8 cellular contexts compared by ENCODE assay signal in genomic region chr13:32530841-32531253, GRCh38. TPM values are rescaled to one million over a fixed set of nuclear protein-coding genes. Genes with fewer than 3 reads are reported as not detected.
DNase-seq lines count a peak whose midpoint lies in the region; ATAC-seq and TF ChIP-seq lines count a peak whose summit lies in the region.

No MANE protein-coding gene starts in this region.

- peak; percentile 52 for ATAC-seq in GM21360 (IDR thresholded peaks at IDR 0.05; ENCODE audit: unreplicated experiment)
- ATAC-seq in natural killer cell = peak; percentile 81 to 90 (median 90)
- ATAC-seq in HG03442 (IDR thresholded peaks at IDR 0.05; ENCODE audit: unreplicated experiment) = no peak

- peaks cover 84 to 97% (median 96%) of the 10 kb centered on the region in 3 donors for H3K4me1 Mint-ChIP-seq in CD8-positive, alpha-beta memory T cell
- peaks cover 65 to 78% of the 10 kb centered on the region in 2 donors for H3K4me1 Mint-ChIP-seq in natural killer cell

- no peak for TF ChIP-seq CTCF in natural killer cell (IDR thresholded peaks at IDR 0.05)

- H3K4me1 ChIP-seq in CD8-positive, alpha-beta memory T cell (ENCODE audit: insufficient read depth, low read length) = peaks cover 68% of the 10 kb centered on the region
- H3K4me1 ChIP-seq in duodenal mucosa (ENCODE audit: control insufficient read depth in 1 of 2, insufficient read depth in 2 of 2, low read length in 2 of 2) = peaks cover 21 to 39% of the 10 kb centered on the region in 2 donors

- H3K4me3 Mint-ChIP-seq in CD8-positive, alpha-beta memory T cell = peak overlapping the region; percentile 75 to 91 (median 86)
- peak overlapping the region; percentile 86 for H3K4me3 Mint-ChIP-seq in natural killer cell

- CTCF ChIA-PET in CD8-positive, alpha-beta memory T cell (lab: Charles Lee) = interaction anchor here (0.6 to 1.5 kb wide), 4 partner anchors 13 to 108 kb away, joined by 3 to 5 read pairs (median 4); no protein-coding TSS in a partner anchor

- no peaks in the 10 kb centered on the region for H3K27me3 Mint-ChIP-seq in CD8-positive, alpha-beta memory T cell
- no peaks in the 10 kb centered on the region for H3K27me3 Mint-ChIP-seq in natural killer cell (ENCODE audit: low read depth in 2 of 2)

- H3K9ac ChIP-seq in duodenal mucosa (ENCODE audit: low read depth in 1 of 2, low read length in 2 of 2) = peak overlapping the region; percentile 1 to 3

- POLR2A ChIA-PET in CD8-positive, alpha-beta memory T cell (lab: Charles Lee) = interaction anchor here (1.0 kb wide), 1 partner anchor 8 kb away, joined by 5 read pairs; no protein-coding TSS in a partner anchor

- no peaks in the 10 kb centered on the region for H3K9me3 ChIP-seq in CD8-positive, alpha-beta memory T cell (ENCODE audit: low read length)
- H3K9me3 ChIP-seq in KOPT-K1 (ENCODE audit: insufficient read depth, low read length, poor library complexity, severe bottlenecking) = no peaks in the 10 kb centered on the region
- H3K9me3 ChIP-seq in duodenal mucosa (ENCODE audit: control insufficient read depth in 1 of 2, low read length in 2 of 2) = no peaks in the 10 kb centered on the region

- DNase-seq in CD8-positive, alpha-beta memory T cell = peak in 2 of 5 donors; percentile 19 to 32
- DNase-seq in natural killer cell (no peak), ecto neural progenitor cell (ENCODE audit: low spot score) (no peak)
- no peak for DNase-seq in activated CD4-positive, alpha-beta T cell treated with anti-CD3 and anti-CD28 coated beads, Interleukin-2, amount 50 U/mL, for 4 hours

- H3K4me3 ChIP-seq in CD8-positive, alpha-beta memory T cell (ENCODE audit: low read length) = peak overlapping the region; percentile 29
- H3K4me3 ChIP-seq in duodenal mucosa (ENCODE audit: low read depth in 1 of 2, low read length in 2 of 2) = peak overlapping the region; percentile 19 to 37

- no peak overlapping the region for H3K27ac ChIP-seq in CD8-positive, alpha-beta memory T cell (ENCODE audit: low read depth, low read length)
- H3K27ac ChIP-seq in KOPT-K1 (ENCODE audit: low read depth, low read length, poor library complexity, severe bottlenecking) (peak overlapping the region; percentile 35), duodenal mucosa (ENCODE audit: low read depth, low read length) (peak overlapping the region; percentile 2)

- peaks cover 2% of the 10 kb centered on the region for H3K36me3 ChIP-seq in CD8-positive, alpha-beta memory T cell (ENCODE audit: insufficient read depth, low read length)
- H3K36me3 ChIP-seq in KOPT-K1 (ENCODE audit: insufficient read depth, low read length) = peaks cover 70% of the 10 kb centered on the region
- peaks cover 5 to 10% of the 10 kb centered on the region in 2 donors for H3K36me3 ChIP-seq in duodenal mucosa (ENCODE audit: control insufficient read depth in 1 of 2, insufficient read depth in 2 of 2, low read length in 2 of 2)

- peak overlapping the region; percentile 76 to 97 (median 93) for H3K27ac Mint-ChIP-seq in CD8-positive, alpha-beta memory T cell
- peak overlapping the region; percentile 94 to 95 for H3K27ac Mint-ChIP-seq in natural killer cell

- peaks cover 0 to 64% (median 15%) of the 10 kb centered on the region in 3 donors for H3K36me3 Mint-ChIP-seq in CD8-positive, alpha-beta memory T cell
- no peaks in the 10 kb centered on the region for H3K36me3 Mint-ChIP-seq in natural killer cell

- no peaks in the 10 kb centered on the region for H3K9me3 Mint-ChIP-seq in CD8-positive, alpha-beta memory T cell
- no peaks in the 10 kb centered on the region for H3K9me3 Mint-ChIP-seq in natural killer cell

- intact Hi-C loops in natural killer cell (cut with micrococcal nuclease) = no loop called here

- H3K27me3 ChIP-seq in CD8-positive, alpha-beta memory T cell (ENCODE audit: insufficient read depth, low read length, poor library complexity, severe bottlenecking) = no peaks in the 10 kb centered on the region
- H3K27me3 ChIP-seq in duodenal mucosa (ENCODE audit: control insufficient read depth in 1 of 2, insufficient read depth in 2 of 2, low read length in 2 of 2) = no peaks in the 10 kb centered on the region

RNA-seq across cellular contexts. Expression of gene N4BP2L2, which starts 7.7 kb away (rescaled TPM):
- 10 to 100 TPM; 77.7 to 78.3 TPM for total RNA-seq in CD8-positive, alpha-beta memory T cell
- 132 TPM for polyA plus RNA-seq in CD8-positive, alpha-beta memory T cell
- 100 to 1,000 TPM; 195 to 247 (median 221) TPM for total RNA-seq in natural killer cell

RNA-seq across cellular contexts. Expression of gene PDS5B, which starts 55.4 kb away (rescaled TPM):
- 10 to 100 TPM; 45.4 to 55.1 TPM for total RNA-seq in CD8-positive, alpha-beta memory T cell
- 39.4 TPM for polyA plus RNA-seq in CD8-positive, alpha-beta memory T cell
- total RNA-seq in natural killer cell = 10 to 100 TPM; 59.4 to 70.6 (median 64.7) TPM
